In the genomic region with DNA sequence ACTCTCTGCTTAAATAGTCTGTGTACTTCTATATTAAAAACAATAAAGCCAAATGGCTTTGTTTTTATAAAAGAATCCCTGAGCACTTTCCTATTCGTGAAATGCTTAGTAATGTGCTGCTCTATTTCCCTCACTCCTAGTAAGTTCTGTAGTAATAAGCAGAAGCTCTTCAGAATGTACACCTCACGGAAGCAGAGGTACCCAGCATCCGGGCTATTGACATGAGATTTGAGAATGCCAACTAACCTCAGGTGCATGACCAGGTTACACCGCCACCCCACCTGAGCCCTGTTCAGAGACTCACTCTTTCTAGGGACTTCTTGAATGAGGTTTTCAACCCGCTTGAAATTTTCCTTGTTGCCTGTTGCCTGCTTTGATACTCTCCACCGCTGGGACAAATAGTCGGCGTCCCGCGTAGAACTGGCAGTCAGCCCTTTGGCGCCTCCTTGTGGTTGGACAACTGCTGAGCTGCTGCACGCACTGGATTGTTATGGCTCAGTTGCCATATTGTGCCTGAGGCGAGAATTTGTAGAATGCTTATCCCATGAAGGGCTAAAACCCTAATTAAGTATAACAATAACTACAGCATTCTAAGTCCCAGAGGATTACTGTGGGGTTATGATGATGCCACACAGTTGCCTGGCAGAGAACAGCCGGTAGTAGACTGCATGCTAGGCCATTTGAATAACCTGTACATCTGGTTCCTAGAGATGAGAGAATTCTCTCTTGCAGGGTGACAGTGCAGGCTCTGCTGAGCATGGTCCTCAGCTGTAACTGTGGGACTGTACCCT, we compare ENCODE assay signal across 8 cellular contexts.
A peak's percentile ranks its signal among the peaks of the same experiment; 100 is the strongest.
DNase-seq lines count a peak whose midpoint lies in the region; ATAC-seq and TF ChIP-seq lines count a peak whose summit lies in the region.

No MANE protein-coding gene starts in this region.

- no peaks in the 10 kb centered on the region; the same call in 1 of the 2 replicates for H3K27me3 ChIP-seq in OCI-LY3 (ENCODE audit: low read depth, low read length)

- DNase-seq in DMS 273 (lab: John Stamatoyannopoulos, UW; ENCODE audit: unreplicated experiment) (peak; percentile 89), activated T-cell treated with anti-CD3 and anti-CD28 coated beads for 48 hours (ENCODE audit: low read depth) (peak; percentile 70), fibroblast of gingiva (ENCODE audit: low read depth) (peak; percentile 74), neural crest cell (ENCODE audit: low read depth, low spot score) (peak; percentile 97)
- DNase-seq in stimulated activated naive CD8-positive, alpha-beta T cell treated with anti-CD3 and anti-CD28 coated beads, Interleukin-15, amount 100 ng/mL, for 72 hours = peak; percentile 79 to 80

- peak overlapping the region; percentile 74 for H3K4me2 ChIP-seq in OCI-LY3 (ENCODE audit: low read length)

- no peaks in the 10 kb centered on the region for H4K20me1 ChIP-seq in OCI-LY3 (ENCODE audit: insufficient read depth, low read length)

- ATAC-seq in GM19468 (IDR thresholded peaks at IDR 0.05; ENCODE audit: extremely low read depth, unreplicated experiment) (peak; percentile 76), HG03571 (IDR thresholded peaks at IDR 0.05; ENCODE audit: unreplicated experiment) (peak; percentile 79)
- peak; percentile 94 for ATAC-seq in stimulated activated naive CD8-positive, alpha-beta T cell treated with anti-CD3 and anti-CD28 coated beads, Interleukin-15, amount 100 ng/mL, for 72 hours

- TF ChIP-seq CTCF in OCI-LY3 (IDR thresholded peaks at IDR 0.05; ENCODE audit: low read depth, low read length) (peak; percentile 100), neural crest cell (conservative IDR thresholded peaks at IDR 0.05) (peak; percentile 100)

- H3K36me3 Mint-ChIP-seq in neural crest cell (ENCODE audit: low read depth) = no peaks in the 10 kb centered on the region

- peak overlapping the region; percentile 55 for H2AFZ ChIP-seq in OCI-LY3 (ENCODE audit: low read depth, low read length)

- peaks cover 45% of the 10 kb centered on the region for H3K27me3 Mint-ChIP-seq in neural crest cell (ENCODE audit: low read depth)
- no peaks in the 10 kb centered on the region for H3K27me3 Mint-ChIP-seq in stimulated activated naive CD8-positive, alpha-beta T cell treated with anti-CD3 and anti-CD28 coated beads, Interleukin-15, amount 100 ng/mL, for 72 hours

- no peak overlapping the region for H3K4me3 Mint-ChIP-seq in neural crest cell
- peak overlapping the region; percentile 42 to 60 for H3K4me3 Mint-ChIP-seq in stimulated activated naive CD8-positive, alpha-beta T cell treated with anti-CD3 and anti-CD28 coated beads, Interleukin-15, amount 100 ng/mL, for 72 hours

- H3K79me2 ChIP-seq in OCI-LY3 (ENCODE audit: low read length) = no peaks in the 10 kb centered on the region

- no peaks in the 10 kb centered on the region for H3K36me3 ChIP-seq in OCI-LY3 (replicated peaks; ENCODE audit: low read depth, low read length)

- H3K4me3 ChIP-seq in OCI-LY3 (ENCODE audit: low read length) = peak overlapping the region; percentile 74

- H3K27ac ChIP-seq in OCI-LY3 (ENCODE audit: low read length) = no peak overlapping the region

- H3K9me3 ChIP-seq in OCI-LY3 (ENCODE audit: insufficient read depth, low read length) = no peaks in the 10 kb centered on the region

- no peaks in the 10 kb centered on the region for H3K9me3 Mint-ChIP-seq in neural crest cell
- no peaks in the 10 kb centered on the region for H3K9me3 Mint-ChIP-seq in stimulated activated naive CD8-positive, alpha-beta T cell treated with anti-CD3 and anti-CD28 coated beads, Interleukin-15, amount 100 ng/mL, for 72 hours

- H3K4me1 ChIP-seq in OCI-LY3 (ENCODE audit: low read length) = peaks cover 29% of the 10 kb centered on the region

- peak overlapping the region; percentile 30; the same call in 1 of the 2 replicates for H3K9ac ChIP-seq in OCI-LY3 (ENCODE audit: low read length)

- no peak overlapping the region for H3K27ac Mint-ChIP-seq in neural crest cell (ENCODE audit: unreplicated experiment)
- no peak overlapping the region for H3K27ac Mint-ChIP-seq in stimulated activated naive CD8-positive, alpha-beta T cell treated with anti-CD3 and anti-CD28 coated beads, Interleukin-15, amount 100 ng/mL, for 72 hours

- peaks cover 9% of the 10 kb centered on the region for H3K4me1 Mint-ChIP-seq in neural crest cell
- peaks cover 7% of the 10 kb centered on the region for H3K4me1 Mint-ChIP-seq in stimulated activated naive CD8-positive, alpha-beta T cell treated with anti-CD3 and anti-CD28 coated beads, Interleukin-15, amount 100 ng/mL, for 72 hours
